19 cellular contexts compared by ENCODE assay signal in genomic region chr19:44738161-44738535, GRCh38. TPM values are rescaled to one million over a fixed set of nuclear protein-coding genes. Genes with fewer than 3 reads are reported as not detected.
"Had no signal": no experiment of that assay in that cellular context is flagged by ENCODE, and none has a peak within 500 bp of the region (broad histone marks: within the 10 kb centered on the region; RNA-seq: fewer than 3 reads in every experiment).

No MANE protein-coding gene starts in this region.

- H3K27ac Mint-ChIP-seq: activated CD8-positive, alpha-beta T cell treated with anti-CD3 and anti-CD28 coated beads, Interleukin-2, amount 10 ng/mL, durations not matched to agents 7 days and 5 days; activated naive CD8-positive, alpha-beta T cell treated with anti-CD3 and anti-CD28 coated beads, Interleukin-2, amount 10 ng/mL, durations not matched to agents 7 days and 5 days; T-helper 17 cell; WTC11 had no signal

- ATAC-seq: activated CD8-positive, alpha-beta T cell treated with anti-CD3 and anti-CD28 coated beads, Interleukin-2, amount 10 ng/mL, durations not matched to agents 7 days and 5 days; T-helper 17 cell had no signal

- H3K9me3 Mint-ChIP-seq: activated naive CD8-positive, alpha-beta T cell treated with anti-CD3 and anti-CD28 coated beads, Interleukin-2, amount 10 ng/mL, durations not matched to agents 7 days and 5 days; naive thymus-derived CD4-positive, alpha-beta T cell; WTC11 had no signal

- H3K27ac ChIP-seq: tibial artery, uterus had no signal

- H3K4me3 Mint-ChIP-seq: activated CD8-positive, alpha-beta T cell treated with anti-CD3 and anti-CD28 coated beads, Interleukin-2, amount 10 ng/mL, durations not matched to agents 7 days and 5 days; activated naive CD8-positive, alpha-beta T cell treated with anti-CD3 and anti-CD28 coated beads, Interleukin-2, amount 10 ng/mL, durations not matched to agents 7 days and 5 days; naive thymus-derived CD4-positive, alpha-beta T cell; T-helper 17 cell; WTC11 had no signal

- FAIRE-seq: kidney had no signal

- H3K27me3 ChIP-seq: left lung, sigmoid colon, tibial artery, uterus had no signal

- H3K36me3 ChIP-seq: left lung, sigmoid colon, tibial artery, uterus had no signal

- H3K36me3 Mint-ChIP-seq: activated naive CD8-positive, alpha-beta T cell treated with anti-CD3 and anti-CD28 coated beads, Interleukin-2, amount 10 ng/mL, durations not matched to agents 7 days and 5 days; naive thymus-derived CD4-positive, alpha-beta T cell; WTC11 had no signal

- H3K27me3 Mint-ChIP-seq: T-helper 17 cell had no signal

- H3K9me3 ChIP-seq: left lung, mucosa of descending colon, sigmoid colon, tibial artery, uterus had no signal

- DNase-seq: activated CD4-positive, alpha-beta T cell treated with anti-CD3 and anti-CD28 coated beads for 4 hours; activated CD8-positive, alpha-beta memory T cell treated with anti-CD3 and anti-CD28 coated beads, Interleukin-2, amount 50 U/mL, for 4 hours; activated CD8-positive, alpha-beta T cell treated with anti-CD3 and anti-CD28 coated beads, Interleukin-2, amount 10 ng/mL, durations not matched to agents 7 days and 5 days; activated effector memory CD4-positive, alpha-beta T cell treated with anti-CD3 and anti-CD28 coated beads, Interleukin-2, amount 50 U/mL, for 16 hours; activated naive CD8-positive, alpha-beta T cell treated with anti-CD3 and anti-CD28 coated beads, Interleukin-2, amount 10 ng/mL, durations not matched to agents 7 days and 5 days; activated T-cell treated with anti-CD3 and anti-CD28 coated beads, Interleukin-2, amount 50 U/mL, for 48 hours; hippocampal formation; naive thymus-derived CD4-positive, alpha-beta T cell; sigmoid colon; stimulated activated CD4-positive, alpha-beta T cell treated with anti-CD3 and anti-CD28 coated beads, Interleukin-12 subunit alpha, Interleukin-12 subunit beta, amount 100 ng/mL, for 4 hours; stimulated activated CD4-positive, alpha-beta T cell treated with anti-CD3 and anti-CD28 coated beads, Interleukin-2, amount 100 ng/mL, for 24 hours; T-helper 17 cell; tibial artery; uterus had no signal

- H3K4me3 ChIP-seq: left lung, mucosa of descending colon, sigmoid colon, tibial artery, uterus had no signal

RNA-seq across cellular contexts. Expression of gene CEACAM16, which starts 39.2 kb away (rescaled TPM):
- total RNA-seq: activated CD8-positive, alpha-beta T cell treated with anti-CD3 and anti-CD28 coated beads, Interleukin-2, amount 10 ng/mL, durations not matched to agents 7 days and 5 days; activated naive CD8-positive, alpha-beta T cell treated with anti-CD3 and anti-CD28 coated beads, Interleukin-2, amount 10 ng/mL, durations not matched to agents 7 days and 5 days; cardiac septum; kidney; naive thymus-derived CD4-positive, alpha-beta T cell; sigmoid colon; T-helper 17 cell; uterus; WTC11 had no signal
- polyA plus RNA-seq: naive thymus-derived CD4-positive, alpha-beta T cell; sigmoid colon had no signal

RNA-seq across cellular contexts. Expression of gene CBLC, which starts 39.5 kb away (rescaled TPM):
- total RNA-seq: activated CD8-positive, alpha-beta T cell treated with anti-CD3 and anti-CD28 coated beads, Interleukin-2, amount 10 ng/mL, durations not matched to agents 7 days and 5 days; activated naive CD8-positive, alpha-beta T cell treated with anti-CD3 and anti-CD28 coated beads, Interleukin-2, amount 10 ng/mL, durations not matched to agents 7 days and 5 days; cardiac septum; naive thymus-derived CD4-positive, alpha-beta T cell; sigmoid colon; T-helper 17 cell had no signal
- polyA plus RNA-seq: naive thymus-derived CD4-positive, alpha-beta T cell had no signal
